1 cellular context compared by ENCODE assay signal in genomic region chr6:28161410-28162079, GRCh38.
A peak's percentile ranks its signal among the peaks of the same experiment; 100 is the strongest.
TF ChIP-seq lines count a peak whose summit lies in the region.

No MANE protein-coding gene starts in this region.

TF ChIP-seq in HepG2, 621 proteins besides CTCF, POLR2A, EP300 and RAD21 (continued from another document and continues in another):
- TF ChIP-seq, protein P1, sequence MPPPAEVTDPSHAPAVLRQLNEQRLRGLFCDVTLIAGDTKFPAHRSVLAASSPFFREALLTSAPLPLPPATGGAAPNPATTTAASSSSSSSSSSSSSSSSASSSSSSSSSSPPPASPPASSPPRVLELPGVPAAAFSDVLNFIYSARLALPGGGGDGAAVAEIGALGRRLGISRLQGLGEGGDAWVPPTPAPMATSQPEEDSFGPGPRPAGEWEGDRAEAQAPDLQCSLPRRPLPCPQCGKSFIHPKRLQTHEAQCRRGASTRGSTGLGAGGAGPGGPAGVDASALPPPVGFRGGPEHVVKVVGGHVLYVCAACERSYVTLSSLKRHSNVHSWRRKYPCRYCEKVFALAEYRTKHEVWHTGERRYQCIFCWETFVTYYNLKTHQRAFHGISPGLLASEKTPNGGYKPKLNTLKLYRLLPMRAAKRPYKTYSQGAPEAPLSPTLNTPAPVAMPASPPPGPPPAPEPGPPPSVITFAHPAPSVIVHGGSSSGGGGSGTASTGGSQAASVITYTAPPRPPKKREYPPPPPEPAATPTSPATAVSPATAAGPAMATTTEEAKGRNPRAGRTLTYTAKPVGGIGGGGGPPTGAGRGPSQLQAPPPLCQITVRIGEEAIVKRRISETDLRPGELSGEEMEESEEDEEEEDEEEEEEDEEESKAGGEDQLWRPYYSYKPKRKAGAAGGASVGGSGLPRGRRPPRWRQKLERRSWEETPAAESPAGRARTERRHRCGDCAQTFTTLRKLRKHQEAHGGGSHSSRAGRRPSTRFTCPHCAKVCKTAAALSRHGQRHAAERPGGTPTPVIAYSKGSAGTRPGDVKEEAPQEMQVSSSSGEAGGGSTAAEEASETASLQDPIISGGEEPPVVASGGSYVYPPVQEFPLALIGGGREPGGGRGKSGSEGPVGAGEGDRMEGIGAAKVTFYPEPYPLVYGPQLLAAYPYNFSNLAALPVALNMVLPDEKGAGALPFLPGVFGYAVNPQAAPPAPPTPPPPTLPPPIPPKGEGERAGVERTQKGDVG (CRISPR knock-in tag; IDR thresholded peaks at IDR 0.05; ENCODE audit: borderline replicate concordance): no peak
- TF ChIP-seq E2F5 (CRISPR knock-in tag; conservative IDR thresholded peaks at IDR 0.05) (no peak), SALL2 (CRISPR knock-in tag; IDR thresholded peaks at IDR 0.05) (peak; percentile 42; the same call in 1 of the 2 replicates), KDM3A (CRISPR knock-in tag; IDR thresholded peaks at IDR 0.05; ENCODE audit: low read depth) (0 out of 2 replicates have a peak, but pooled peaks have one; percentile 67), ZNF747 (CRISPR knock-in tag; IDR thresholded peaks at IDR 0.05; ENCODE audit: borderline replicate concordance) (0 out of 2 replicates have a peak, but pooled peaks have one; percentile 48), SOX13 (IDR thresholded peaks at IDR 0.05) (no peak), SOX13 (CRISPR knock-in tag; conservative IDR thresholded peaks at IDR 0.05 in 1 of 2, IDR thresholded peaks at IDR 0.05 in 1 of 2) (peak in 1 of 2 experiments; percentile 28; a peak in 2 of 4 replicates), ZNF607 (CRISPR knock-in tag; IDR thresholded peaks at IDR 0.05; ENCODE audit: borderline replicate concordance) (0 out of 2 replicates have a peak, but pooled peaks have one; percentile 35), ZNF652 (CRISPR knock-in tag; IDR thresholded peaks at IDR 0.05; ENCODE audit: borderline replicate concordance, low read depth) (no peak), THAP9 (CRISPR knock-in tag; IDR thresholded peaks at IDR 0.05; ENCODE audit: borderline replicate concordance) (peak; percentile 82), ZNF550 (CRISPR knock-in tag; IDR thresholded peaks at IDR 0.05; ENCODE audit: borderline replicate concordance) (no peak), TBP (CRISPR knock-in tag; IDR thresholded peaks at IDR 0.05) (no peak), PLSCR1 (CRISPR knock-in tag; IDR thresholded peaks at IDR 0.05; ENCODE audit: borderline replicate concordance) (no peak), FOXK1 (CRISPR knock-in tag; IDR thresholded peaks at IDR 0.05; ENCODE audit: borderline replicate concordance, low read depth) (peak; percentile 70; the same call in 1 of the 2 replicates), TSC22D2 (CRISPR knock-in tag; IDR thresholded peaks at IDR 0.05; ENCODE audit: borderline replicate concordance) (no peak), ZNF619 (CRISPR knock-in tag; IDR thresholded peaks at IDR 0.05) (no peak), ZFP36L2 (CRISPR knock-in tag; IDR thresholded peaks at IDR 0.05) (no peak), ARHGAP35 (CRISPR knock-in tag; IDR thresholded peaks at IDR 0.05; ENCODE audit: borderline replicate concordance) (0 out of 2 replicates have a peak, but pooled peaks have one; percentile 51), SNAI1 (CRISPR knock-in tag; IDR thresholded peaks at IDR 0.05; ENCODE audit: borderline replicate concordance) (peak; percentile 90; the same call in 1 of the 2 replicates), HNRNPLL (IDR thresholded peaks at IDR 0.05; ENCODE audit: low read depth, low read length, poor library complexity, severe bottlenecking) (peak; percentile 64), BCL6 (CRISPR knock-in tag; IDR thresholded peaks at IDR 0.05) (peak; percentile 71), ZNF264 (CRISPR knock-in tag; IDR thresholded peaks at IDR 0.05) (0 out of 2 replicates have a peak, but pooled peaks have one; percentile 48), MAFF (IDR thresholded peaks at IDR 0.05; ENCODE audit: low read depth, low read length) (no peak), ZNF790 (CRISPR knock-in tag; IDR thresholded peaks at IDR 0.05; ENCODE audit: borderline replicate concordance) (peak; percentile 89), ZBTB43 (CRISPR knock-in tag; conservative IDR thresholded peaks at IDR 0.05) (no peak), TARDBP (CRISPR knock-in tag; IDR thresholded peaks at IDR 0.05) (peak; percentile 25; the same call in 1 of the 2 replicates), REPIN1 (CRISPR knock-in tag; IDR thresholded peaks at IDR 0.05; ENCODE audit: borderline replicate concordance, low read depth) (0 out of 2 replicates have a peak, but pooled peaks have one; percentile 65), HIVEP1 (CRISPR knock-in tag; IDR thresholded peaks at IDR 0.05) (0 out of 2 replicates have a peak, but pooled peaks have one; percentile 10), ZNF335 (CRISPR knock-in tag; IDR thresholded peaks at IDR 0.05) (peak; percentile 77; the same call in 1 of the 2 replicates), GATA4 (IDR thresholded peaks at IDR 0.05; ENCODE audit: borderline replicate concordance, low read depth) (peak; percentile 61; the same call in 1 of the 2 replicates), NAIF1 (CRISPR knock-in tag; IDR thresholded peaks at IDR 0.05; ENCODE audit: borderline replicate concordance) (no peak; the same call in 1 of the 2 replicates), PHF8 (CRISPR knock-in tag; IDR thresholded peaks at IDR 0.05) (peak; percentile 95), ATF7 (IDR thresholded peaks at IDR 0.05) (no peak), ATF7 (CRISPR knock-in tag; IDR thresholded peaks at IDR 0.05) (no peak), ELF1 (CRISPR knock-in tag; IDR thresholded peaks at IDR 0.05) (peak; percentile 89), HNF4A (CRISPR knock-in tag; IDR thresholded peaks at IDR 0.05) (no peak), NR2F1 (CRISPR knock-in tag; IDR thresholded peaks at IDR 0.05) (no peak), DMAP1 (CRISPR knock-in tag; IDR thresholded peaks at IDR 0.05) (peak; percentile 77; the same call in 1 of the 2 replicates), EHMT2 (IDR thresholded peaks at IDR 0.05; ENCODE audit: borderline replicate concordance, low read depth, low read length) (peak; percentile 73; the same call in 1 of the 2 replicates), ZNF687 (CRISPR knock-in tag; IDR thresholded peaks at IDR 0.05) (peak; percentile 92), EED (CRISPR knock-in tag; IDR thresholded peaks at IDR 0.05) (peak; percentile 88; the same call in 1 of the 2 replicates), MYNN (CRISPR knock-in tag; IDR thresholded peaks at IDR 0.05; ENCODE audit: low read depth) (0 out of 2 replicates have a peak, but pooled peaks have one; percentile 39), SNAPC5 (CRISPR knock-in tag; IDR thresholded peaks at IDR 0.05; ENCODE audit: borderline replicate concordance) (no peak), ELF3 (CRISPR knock-in tag; IDR thresholded peaks at IDR 0.05) (peak; percentile 55; the same call in 1 of the 2 replicates), ZNF616 (CRISPR knock-in tag; IDR thresholded peaks at IDR 0.05; ENCODE audit: low read depth) (0 out of 2 replicates have a peak, but pooled peaks have one; percentile 77), ZNF160 (CRISPR knock-in tag; IDR thresholded peaks at IDR 0.05) (no peak), POLR2G (IDR thresholded peaks at IDR 0.05; ENCODE audit: low read depth, low read length) (peak; percentile 99), ZNF20 (CRISPR knock-in tag; IDR thresholded peaks at IDR 0.05) (peak; percentile 66; the same call in 1 of the 2 replicates), KDM4B (CRISPR knock-in tag; IDR thresholded peaks at IDR 0.05) (0 out of 2 replicates have a peak, but pooled peaks have one; percentile 69), ISX (CRISPR knock-in tag; conservative IDR thresholded peaks at IDR 0.05) (0 out of 2 replicates have a peak, but pooled peaks have one; percentile 35), ZBTB8A (CRISPR knock-in tag; IDR thresholded peaks at IDR 0.05; ENCODE audit: borderline replicate concordance, low read depth) (no peak), HOXA7 (CRISPR knock-in tag; IDR thresholded peaks at IDR 0.05) (no peak), HCFC1 (IDR thresholded peaks at IDR 0.05; ENCODE audit: low read depth, low read length) (peak; percentile 33; the same call in 1 of the 2 replicates), KLF13 (CRISPR knock-in tag; IDR thresholded peaks at IDR 0.05) (peak; percentile 29; the same call in 1 of the 2 replicates)
- TF ChIP-seq, protein P2, sequence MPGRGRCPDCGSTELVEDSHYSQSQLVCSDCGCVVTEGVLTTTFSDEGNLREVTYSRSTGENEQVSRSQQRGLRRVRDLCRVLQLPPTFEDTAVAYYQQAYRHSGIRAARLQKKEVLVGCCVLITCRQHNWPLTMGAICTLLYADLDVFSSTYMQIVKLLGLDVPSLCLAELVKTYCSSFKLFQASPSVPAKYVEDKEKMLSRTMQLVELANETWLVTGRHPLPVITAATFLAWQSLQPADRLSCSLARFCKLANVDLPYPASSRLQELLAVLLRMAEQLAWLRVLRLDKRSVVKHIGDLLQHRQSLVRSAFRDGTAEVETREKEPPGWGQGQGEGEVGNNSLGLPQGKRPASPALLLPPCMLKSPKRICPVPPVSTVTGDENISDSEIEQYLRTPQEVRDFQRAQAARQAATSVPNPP (CRISPR knock-in tag; IDR thresholded peaks at IDR 0.05): peak; percentile 61
- TF ChIP-seq, protein P3, sequence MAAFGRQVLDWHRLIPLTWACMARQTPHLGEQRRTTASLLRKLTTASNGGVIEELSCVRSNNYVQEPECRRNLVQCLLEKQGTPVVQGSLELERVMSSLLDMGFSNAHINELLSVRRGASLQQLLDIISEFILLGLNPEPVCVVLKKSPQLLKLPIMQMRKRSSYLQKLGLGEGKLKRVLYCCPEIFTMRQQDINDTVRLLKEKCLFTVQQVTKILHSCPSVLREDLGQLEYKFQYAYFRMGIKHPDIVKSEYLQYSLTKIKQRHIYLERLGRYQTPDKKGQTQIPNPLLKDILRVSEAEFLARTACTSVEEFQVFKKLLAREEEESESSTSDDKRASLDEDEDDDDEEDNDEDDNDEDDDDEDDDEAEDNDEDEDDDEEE (CRISPR knock-in tag; IDR thresholded peaks at IDR 0.05): peak; percentile 75
